Comparison of ENCODE assay signal across 9 cellular contexts in the genomic region with DNA sequence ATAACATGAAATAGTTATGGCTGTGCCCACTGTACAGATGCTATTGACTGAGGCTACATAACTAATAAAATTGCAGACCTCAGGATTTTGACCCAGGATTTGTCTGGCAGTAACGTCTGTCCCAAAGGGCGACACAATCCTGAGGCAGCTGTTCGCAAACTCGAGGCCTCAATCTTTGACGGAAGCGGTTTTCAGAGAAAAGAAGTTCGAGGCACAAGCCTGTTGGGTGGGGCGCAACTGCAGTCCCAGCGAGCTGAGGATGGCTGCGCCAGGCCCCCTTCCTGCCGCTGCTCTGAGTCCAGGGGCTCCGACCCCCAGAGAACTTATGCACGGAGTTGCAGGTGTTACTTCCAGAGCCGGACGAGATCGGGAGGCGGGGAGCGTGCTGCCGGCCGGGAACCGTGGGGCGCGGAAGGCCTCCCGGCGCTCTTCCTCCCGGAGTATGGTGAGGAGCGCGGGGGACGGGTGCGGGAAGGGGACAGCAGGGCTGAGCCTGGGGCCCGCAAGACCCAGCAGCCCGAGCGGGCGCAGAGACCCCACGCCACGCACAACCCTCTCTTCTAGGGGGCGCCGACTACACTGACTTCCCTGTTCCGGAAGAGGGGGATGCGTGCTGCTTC. TPM values are rescaled to one million over a fixed set of nuclear protein-coding genes. Genes with fewer than 3 reads are reported as not detected.
DNase-seq lines count a peak whose midpoint lies in the region; ATAC-seq and TF ChIP-seq lines count a peak whose summit lies in the region.
"Had no signal": no experiment of that assay in that cellular context is flagged by ENCODE, and none has a peak within 500 bp of the region (broad histone marks: within the 10 kb centered on the region; RNA-seq: fewer than 3 reads in every experiment).

A gene (plus strand): TSS at position 242 of the 620 bp plus-strand sequence. CDS start 18 bp downstream, at position 260.

- H3K4me1 Mint-ChIP-seq in WTC11, result peaks cover 24% of the 10 kb centered on the region
- H3K4me1 Mint-ChIP-seq in effector memory CD8-positive, alpha-beta T cell (ENCODE audit: low read depth in 2 of 2), result peaks cover 29 to 47% of the 10 kb centered on the region in 2 donors
- peaks cover 33% of the 10 kb centered on the region for H3K4me1 Mint-ChIP-seq in nephron progenitor cell

- H3K27ac Mint-ChIP-seq in WTC11 (no peak within 1 kb of the TSS), nephron progenitor cell (no peak within 1 kb of the TSS)
- peak within 1 kb of the TSS; percentile 96 to 97 for H3K27ac Mint-ChIP-seq in effector memory CD8-positive, alpha-beta T cell

- H3K27me3 Mint-ChIP-seq in WTC11 (ENCODE audit: low read depth) (peaks cover 21% of the 10 kb centered on the region), nephron progenitor cell (ENCODE audit: low read depth, poor library complexity) (peaks cover 49% of the 10 kb centered on the region)
- no peaks in the 10 kb centered on the region for H3K27me3 Mint-ChIP-seq in effector memory CD8-positive, alpha-beta T cell

- H3K36me3 Mint-ChIP-seq in WTC11, result peaks cover 13% of the 10 kb centered on the region
- H3K36me3 Mint-ChIP-seq in effector memory CD8-positive, alpha-beta T cell (ENCODE audit: insufficient read depth), result peaks cover 14% of the 10 kb centered on the region
- no peaks in the 10 kb centered on the region for H3K36me3 Mint-ChIP-seq in nephron progenitor cell (ENCODE audit: low read depth)

- peak; percentile 79 for ATAC-seq in WTC11
- peak; percentile 63 for ATAC-seq in effector memory CD8-positive, alpha-beta T cell (replicated peaks)
- no peak for ATAC-seq in GM21447 (IDR thresholded peaks at IDR 0.05; ENCODE audit: unreplicated experiment)

- peak; percentile 55 for DNase-seq in WTC11 (ENCODE audit: low spot score)
- DNase-seq in effector memory CD8-positive, alpha-beta T cell, result peak; percentile 23 to 36 (median 29)
- peak; percentile 41 for DNase-seq in nephron progenitor cell
- DNase-seq in mucosa of gallbladder (ENCODE audit: low spot score), result no peak
- DNase-seq in AG08395 (ENCODE audit: low spot score), result no peak
- no peak for DNase-seq in DMS153 (lab: John Stamatoyannopoulos, UW)

- H3K4me3 Mint-ChIP-seq in WTC11 (peak within 1 kb of the TSS; percentile 76), nephron progenitor cell (peak within 1 kb of the TSS; percentile 80)
- H3K4me3 Mint-ChIP-seq in effector memory CD8-positive, alpha-beta T cell, result peak within 1 kb of the TSS; percentile 94 to 97

- POLR2A ChIA-PET in WTC11 (lab: Charles Lee), result no interaction called here

- CTCF ChIA-PET in WTC11 (lab: Charles Lee), result interaction anchor here (0.6 kb wide), 1 partner anchor 18 kb away, joined by 3 read pairs; no protein-coding TSS in a partner anchor

- peak within 1 kb of the TSS; percentile 68 for H3K4me3 ChIP-seq in GM12875 (ENCODE audit: low read depth, low read length)

- peaks cover 18% of the 10 kb centered on the region for H3K9me3 Mint-ChIP-seq in WTC11
- peaks cover 7% of the 10 kb centered on the region in 2 donors for H3K9me3 Mint-ChIP-seq in effector memory CD8-positive, alpha-beta T cell
- H3K9me3 Mint-ChIP-seq in nephron progenitor cell, result peaks cover 20% of the 10 kb centered on the region

- TF ChIP-seq CTCF in GM12875 (IDR thresholded peaks at IDR 0.05; ENCODE audit: borderline replicate concordance, insufficient read depth, low read depth, low read length), result no peak
- no peak for TF ChIP-seq CTCF in WTC11 (IDR thresholded peaks at IDR 0.05)
- no peak for TF ChIP-seq CTCF in nephron progenitor cell (IDR thresholded peaks at IDR 0.05)

TF ChIP-seq in WTC11, 78 proteins besides CTCF, POLR2A, EP300 and RAD21 (continues in another document):
- TF ChIP-seq, protein P1, sequence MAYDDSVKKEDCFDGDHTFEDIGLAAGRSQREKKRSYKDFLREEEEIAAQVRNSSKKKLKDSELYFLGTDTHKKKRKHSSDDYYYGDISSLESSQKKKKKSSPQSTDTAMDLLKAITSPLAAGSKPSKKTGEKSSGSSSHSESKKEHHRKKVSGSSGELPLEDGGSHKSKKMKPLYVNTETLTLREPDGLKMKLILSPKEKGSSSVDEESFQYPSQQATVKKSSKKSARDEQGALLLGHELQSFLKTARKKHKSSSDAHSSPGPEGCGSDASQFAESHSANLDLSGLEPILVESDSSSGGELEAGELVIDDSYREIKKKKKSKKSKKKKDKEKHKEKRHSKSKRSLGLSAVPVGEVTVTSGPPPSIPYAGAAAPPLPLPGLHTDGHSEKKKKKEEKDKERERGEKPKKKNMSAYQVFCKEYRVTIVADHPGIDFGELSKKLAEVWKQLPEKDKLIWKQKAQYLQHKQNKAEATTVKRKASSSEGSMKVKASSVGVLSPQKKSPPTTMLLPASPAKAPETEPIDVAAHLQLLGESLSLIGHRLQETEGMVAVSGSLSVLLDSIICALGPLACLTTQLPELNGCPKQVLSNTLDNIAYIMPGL (CRISPR knock-in tag; IDR thresholded peaks at IDR 0.05), result peak; percentile 29; the same call in 1 of the 2 replicates
- no peak for TF ChIP-seq ELF4 (CRISPR knock-in tag; IDR thresholded peaks at IDR 0.05; ENCODE audit: low read depth)
- TF ChIP-seq CREB1 (CRISPR knock-in tag; IDR thresholded peaks at IDR 0.05), result 0 out of 2 replicates have a peak, but pooled peaks have one; percentile 29
- TF ChIP-seq FOXK1 (CRISPR knock-in tag; IDR thresholded peaks at IDR 0.05), result no peak
- TF ChIP-seq, protein P2, sequence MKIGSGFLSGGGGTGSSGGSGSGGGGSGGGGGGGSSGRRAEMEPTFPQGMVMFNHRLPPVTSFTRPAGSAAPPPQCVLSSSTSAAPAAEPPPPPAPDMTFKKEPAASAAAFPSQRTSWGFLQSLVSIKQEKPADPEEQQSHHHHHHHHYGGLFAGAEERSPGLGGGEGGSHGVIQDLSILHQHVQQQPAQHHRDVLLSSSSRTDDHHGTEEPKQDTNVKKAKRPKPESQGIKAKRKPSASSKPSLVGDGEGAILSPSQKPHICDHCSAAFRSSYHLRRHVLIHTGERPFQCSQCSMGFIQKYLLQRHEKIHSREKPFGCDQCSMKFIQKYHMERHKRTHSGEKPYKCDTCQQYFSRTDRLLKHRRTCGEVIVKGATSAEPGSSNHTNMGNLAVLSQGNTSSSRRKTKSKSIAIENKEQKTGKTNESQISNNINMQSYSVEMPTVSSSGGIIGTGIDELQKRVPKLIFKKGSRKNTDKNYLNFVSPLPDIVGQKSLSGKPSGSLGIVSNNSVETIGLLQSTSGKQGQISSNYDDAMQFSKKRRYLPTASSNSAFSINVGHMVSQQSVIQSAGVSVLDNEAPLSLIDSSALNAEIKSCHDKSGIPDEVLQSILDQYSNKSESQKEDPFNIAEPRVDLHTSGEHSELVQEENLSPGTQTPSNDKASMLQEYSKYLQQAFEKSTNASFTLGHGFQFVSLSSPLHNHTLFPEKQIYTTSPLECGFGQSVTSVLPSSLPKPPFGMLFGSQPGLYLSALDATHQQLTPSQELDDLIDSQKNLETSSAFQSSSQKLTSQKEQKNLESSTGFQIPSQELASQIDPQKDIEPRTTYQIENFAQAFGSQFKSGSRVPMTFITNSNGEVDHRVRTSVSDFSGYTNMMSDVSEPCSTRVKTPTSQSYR (CRISPR knock-in tag; IDR thresholded peaks at IDR 0.05), result no peak
- TF ChIP-seq, protein P3, sequence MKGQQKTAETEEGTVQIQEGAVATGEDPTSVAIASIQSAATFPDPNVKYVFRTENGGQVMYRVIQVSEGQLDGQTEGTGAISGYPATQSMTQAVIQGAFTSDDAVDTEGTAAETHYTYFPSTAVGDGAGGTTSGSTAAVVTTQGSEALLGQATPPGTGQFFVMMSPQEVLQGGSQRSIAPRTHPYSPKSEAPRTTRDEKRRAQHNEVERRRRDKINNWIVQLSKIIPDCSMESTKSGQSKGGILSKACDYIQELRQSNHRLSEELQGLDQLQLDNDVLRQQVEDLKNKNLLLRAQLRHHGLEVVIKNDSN (CRISPR knock-in tag; IDR thresholded peaks at IDR 0.05), result no peak
- no peak for TF ChIP-seq SP1 (CRISPR knock-in tag; conservative IDR thresholded peaks at IDR 0.05)
- TF ChIP-seq ETV6 (CRISPR knock-in tag; IDR thresholded peaks at IDR 0.05), result peak; percentile 62; the same call in 1 of the 2 replicates
- TF ChIP-seq, protein P4, sequence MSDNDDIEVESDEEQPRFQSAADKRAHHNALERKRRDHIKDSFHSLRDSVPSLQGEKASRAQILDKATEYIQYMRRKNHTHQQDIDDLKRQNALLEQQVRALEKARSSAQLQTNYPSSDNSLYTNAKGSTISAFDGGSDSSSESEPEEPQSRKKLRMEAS (CRISPR knock-in tag; IDR thresholded peaks at IDR 0.05), result peak; percentile 78; the same call in 1 of the 2 replicates
- TF ChIP-seq ZNF423 (CRISPR knock-in tag; IDR thresholded peaks at IDR 0.05), result 0 out of 2 replicates have a peak, but pooled peaks have one; percentile 15
- no peak for TF ChIP-seq SMAD4 (CRISPR knock-in tag; IDR thresholded peaks at IDR 0.05)
- TF ChIP-seq, protein P5, sequence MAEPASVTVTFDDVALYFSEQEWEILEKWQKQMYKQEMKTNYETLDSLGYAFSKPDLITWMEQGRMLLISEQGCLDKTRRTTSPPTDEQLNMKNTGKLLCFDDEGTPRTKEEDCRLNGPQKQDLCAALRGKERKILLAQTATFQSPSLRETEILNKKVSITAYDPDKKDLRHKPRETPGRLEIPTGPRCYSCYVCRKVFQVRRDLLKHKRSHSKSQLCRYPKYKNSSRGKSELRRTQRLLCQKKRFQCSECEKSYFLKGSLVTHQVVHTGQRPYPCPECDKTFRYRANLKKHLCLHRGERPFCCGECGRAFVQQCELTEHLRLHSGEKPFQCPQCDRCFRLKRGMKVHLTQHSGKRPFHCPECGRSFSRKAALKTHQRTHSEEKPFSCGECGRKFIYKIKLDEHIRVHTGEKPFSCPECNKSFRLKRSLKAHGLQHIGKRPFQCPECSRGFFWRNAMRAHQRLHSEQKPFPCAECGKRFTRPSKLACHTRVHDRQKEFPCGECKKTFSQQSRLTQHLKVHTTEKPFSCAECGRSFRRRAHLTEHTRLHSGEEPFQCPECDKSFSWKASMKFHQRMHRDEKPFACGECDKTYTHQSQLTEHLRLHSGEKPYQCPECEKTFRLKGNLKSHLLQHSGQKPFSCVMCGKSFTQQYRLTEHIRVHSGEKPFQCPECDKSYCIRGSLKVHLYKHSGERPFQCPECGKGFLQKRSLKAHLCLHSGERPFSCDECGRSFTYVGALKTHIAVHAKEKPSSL (CRISPR knock-in tag; conservative IDR thresholded peaks at IDR 0.05), result no peak
- peak; percentile 16; the same call in 1 of the 2 replicates for TF ChIP-seq FOXP1 (CRISPR knock-in tag; IDR thresholded peaks at IDR 0.05; ENCODE audit: borderline replicate concordance)
- no peak for TF ChIP-seq SOX15 (CRISPR knock-in tag; IDR thresholded peaks at IDR 0.05)
- TF ChIP-seq ZNF416 (CRISPR knock-in tag; IDR thresholded peaks at IDR 0.05), result no peak

RNA-seq across cellular contexts. Expression of the gene that starts here (rescaled TPM):
- total RNA-seq in WTC11 (2021) (0.15 to 0.39 TPM (median 0.37 TPM) in 3 replicates), mucosa of gallbladder (2.3 TPM)
- total RNA-seq: NCI-H460 had no signal

Comparison
In these comparisons a context has a peak if more than half of its experiments do, and no peak if none do; other contexts are left out.
1. Peak in DNase-seq and ATAC-seq in WTC11; RNA of the gene not detected or under 1 TPM.
2. DNase-seq: peak in effector memory CD8-positive, alpha-beta T cell (3 of 3) and nephron progenitor cell (single experiment); none in mucosa of gallbladder (single experiment), AG08395 (single experiment) and DMS153 (single experiment).
3. H3K27ac Mint-ChIP-seq: peak in effector memory CD8-positive, alpha-beta T cell (2 of 2); none in WTC11 (single experiment) and nephron progenitor cell (single experiment).
4. Peak in every context shown above with its lines, with median percentiles within 50 percentile points of each other: H3K4me3 Mint-ChIP-seq.